In genomic region chr15:80744411-80744810, GRCh38 we compare ENCODE assay signal across 20 cellular contexts. TPM values are rescaled to one million over a fixed set of nuclear protein-coding genes. Genes with fewer than 3 reads are reported as not detected.
DNase-seq lines count a peak whose midpoint lies in the region; FAIRE-seq and TF ChIP-seq lines count a peak whose summit lies in the region.
"Had no signal": no experiment of that assay in that cellular context is flagged by ENCODE, and none has a peak within 500 bp of the region (broad histone marks: within the 10 kb centered on the region; RNA-seq: fewer than 3 reads in every experiment).

No MANE protein-coding gene starts in this region.

- no peaks in the 10 kb centered on the region for H3K36me3 Mint-ChIP-seq in activated T-cell treated with anti-CD3 and anti-CD28 coated beads, Interleukin-2, amount 50 U/mL, for 24 hours (ENCODE audit: low read depth)
- no peaks in the 10 kb centered on the region for H3K36me3 Mint-ChIP-seq in CD14-positive monocyte
- peaks cover 2% of the 10 kb centered on the region for H3K36me3 Mint-ChIP-seq in activated T-helper 1 cell treated with anti-CD3 and anti-CD28 coated beads, Interleukin-12 subunit alpha, Interleukin-12 subunit beta, Interleukin-2, Interleukin-4 antibody, amounts not matched to agents 30 ng/mL and 10 ng/mL and 1 ng/mL, durations not matched to agents 14 hours and 24 hours and 36 hours (ENCODE audit: low read depth)

- no peaks in the 10 kb centered on the region for H3K4me1 Mint-ChIP-seq in activated T-cell treated with anti-CD3 and anti-CD28 coated beads, Interleukin-2, amount 50 U/mL, for 24 hours (ENCODE audit: low read depth)
- H3K4me1 Mint-ChIP-seq in CD14-positive monocyte = peaks cover 43% of the 10 kb centered on the region
- no peaks in the 10 kb centered on the region for H3K4me1 Mint-ChIP-seq in activated T-helper 1 cell treated with anti-CD3 and anti-CD28 coated beads, Interleukin-12 subunit alpha, Interleukin-12 subunit beta, Interleukin-2, Interleukin-4 antibody, amounts not matched to agents 30 ng/mL and 10 ng/mL and 1 ng/mL, durations not matched to agents 14 hours and 24 hours and 36 hours (ENCODE audit: low read depth)
- H3K4me1 Mint-ChIP-seq: activated CD4-positive, alpha-beta T cell treated with anti-CD3 and anti-CD28 coated beads, Interleukin-2, amount 10 ng/mL, durations not matched to agents 7 days and 5 days had no signal

- no peaks in the 10 kb centered on the region for H3K9me3 Mint-ChIP-seq in activated T-cell treated with anti-CD3 and anti-CD28 coated beads, Interleukin-2, amount 50 U/mL, for 24 hours
- H3K9me3 Mint-ChIP-seq in CD14-positive monocyte = peaks cover 0 to 5% (median 2%) of the 10 kb centered on the region in 7 donors
- peaks cover 4% of the 10 kb centered on the region for H3K9me3 Mint-ChIP-seq in activated T-helper 1 cell treated with anti-CD3 and anti-CD28 coated beads, Interleukin-12 subunit alpha, Interleukin-12 subunit beta, Interleukin-2, Interleukin-4 antibody, amounts not matched to agents 30 ng/mL and 10 ng/mL and 1 ng/mL, durations not matched to agents 14 hours and 24 hours and 36 hours
- H3K9me3 Mint-ChIP-seq: activated CD4-positive, alpha-beta T cell treated with anti-CD3 and anti-CD28 coated beads, Interleukin-2, amount 10 ng/mL, durations not matched to agents 7 days and 5 days had no signal

- no peak overlapping the region for H3K4me3 Mint-ChIP-seq in activated T-cell treated with anti-CD3 and anti-CD28 coated beads, Interleukin-2, amount 50 U/mL, for 24 hours
- no peak overlapping the region for H3K4me3 Mint-ChIP-seq in CD14-positive monocyte
- H3K4me3 Mint-ChIP-seq in activated T-helper 1 cell treated with anti-CD3 and anti-CD28 coated beads, Interleukin-12 subunit alpha, Interleukin-12 subunit beta, Interleukin-2, Interleukin-4 antibody, amounts not matched to agents 30 ng/mL and 10 ng/mL and 1 ng/mL, durations not matched to agents 14 hours and 24 hours and 36 hours = no peak overlapping the region
- H3K4me3 Mint-ChIP-seq: activated CD4-positive, alpha-beta T cell treated with anti-CD3 and anti-CD28 coated beads, Interleukin-2, amount 10 ng/mL, durations not matched to agents 7 days and 5 days; naive thymus-derived CD8-positive, alpha-beta T cell had no signal

- peaks cover 24% of the 10 kb centered on the region for H3K4me1 ChIP-seq in HUES48 (ENCODE audit: control insufficient read depth, insufficient read depth, low read length)
- H3K4me1 ChIP-seq in skeletal muscle satellite cell (ENCODE audit: control insufficient read depth, insufficient read depth, low read length) = peaks cover 15% of the 10 kb centered on the region

- intact Hi-C loops in CD14-positive monocyte (cut with micrococcal nuclease) = no loop called here
- intact Hi-C loops in activated T-helper 1 cell treated with anti-CD3 and anti-CD28 coated beads, Interleukin-12 subunit alpha, Interleukin-12 subunit beta, Interleukin-2, Interleukin-4 antibody, amounts not matched to agents 30 ng/mL and 10 ng/mL and 1 ng/mL, durations not matched to agents 14 hours and 24 hours and 36 hours (cut with micrococcal nuclease) = no loop called here

- peak; percentile 21 for DNase-seq in bronchial epithelial cell (ENCODE audit: low read depth)
- peak; percentile 31 for DNase-seq in medulla oblongata (ENCODE audit: extremely low spot score)
- no peak for DNase-seq in activated T-cell treated with anti-CD3 and anti-CD28 coated beads, Interleukin-2, amount 50 U/mL, for 24 hours
- DNase-seq in CD14-positive monocyte (ENCODE audit: low spot score) = no peak
- DNase-seq in NCI-H82 treated with DMSO at 0.1 percent for 48 hours (lab: John Stamatoyannopoulos, UW; ENCODE audit: unreplicated experiment) = no peak
- no peak for DNase-seq in activated T-helper 1 cell treated with anti-CD3 and anti-CD28 coated beads, Interleukin-12 subunit alpha, Interleukin-12 subunit beta, Interleukin-2, Interleukin-4 antibody, amounts not matched to agents 30 ng/mL and 10 ng/mL and 1 ng/mL, durations not matched to agents 14 hours and 24 hours and 36 hours (ENCODE audit: low spot score)
- DNase-seq: activated CD4-positive, alpha-beta T cell treated with anti-CD3 and anti-CD28 coated beads, Interleukin-2, amount 10 ng/mL, durations not matched to agents 7 days and 5 days; activated naive CD4-positive, alpha-beta T cell treated with Interleukin-2 at 50 U/mL for 16 hours; DND-41; KG1; MV-4-11; naive thymus-derived CD8-positive, alpha-beta T cell; NCI-H1694 treated with DMSO at 0.1 percent for 48 hours; NK-92 treated with Interleukin-12 subunit alpha and Interleukin-12 subunit beta, amount 100 ng/mL, for 24 hours; RPMI8226; stimulated activated CD4-positive, alpha-beta T cell treated with anti-CD3 and anti-CD28 coated beads, Interleukin-12 subunit alpha, Interleukin-12 subunit beta, amount 100 ng/mL, for 4 hours had no signal

- no peaks in the 10 kb centered on the region for H3K27me3 ChIP-seq in HUES48 (ENCODE audit: control insufficient read depth, insufficient read depth, low read length)
- H3K27me3 ChIP-seq in bronchial epithelial cell (ENCODE audit: control insufficient read depth, insufficient read depth, low read length) = no peaks in the 10 kb centered on the region
- H3K27me3 ChIP-seq in skeletal muscle satellite cell (ENCODE audit: control insufficient read depth, insufficient read depth, low read length) = no peaks in the 10 kb centered on the region

- no peak for TF ChIP-seq CTCF in bronchial epithelial cell (IDR thresholded peaks at IDR 0.05; ENCODE audit: insufficient read depth, low read length, severe bottlenecking)
- no peak for TF ChIP-seq CTCF in CD14-positive monocyte (IDR thresholded peaks at IDR 0.05)

- H3K27ac ChIP-seq in HUES48 (ENCODE audit: low read depth, low read length) = peak overlapping the region; percentile 45

- H3K9me3 ChIP-seq in HUES48 (ENCODE audit: control insufficient read depth, insufficient read depth, low read length) = no peaks in the 10 kb centered on the region
- H3K9me3 ChIP-seq in skeletal muscle satellite cell (replicated peaks; ENCODE audit: low read length) = no peaks in the 10 kb centered on the region

- no peaks in the 10 kb centered on the region for H3K36me3 ChIP-seq in HUES48 (ENCODE audit: control insufficient read depth, insufficient read depth, low read length)
- peaks cover under 1% of the 10 kb centered on the region for H3K36me3 ChIP-seq in bronchial epithelial cell (ENCODE audit: control insufficient read depth, insufficient read depth, low read length)
- no peaks in the 10 kb centered on the region for H3K36me3 ChIP-seq in skeletal muscle satellite cell (ENCODE audit: insufficient read depth, low read length)

- no peak overlapping the region for H3K27ac Mint-ChIP-seq in activated T-cell treated with anti-CD3 and anti-CD28 coated beads, Interleukin-2, amount 50 U/mL, for 24 hours
- peak overlapping the region in 1 of 7 donors; percentile 50 for H3K27ac Mint-ChIP-seq in CD14-positive monocyte
- H3K27ac Mint-ChIP-seq in activated T-helper 1 cell treated with anti-CD3 and anti-CD28 coated beads, Interleukin-12 subunit alpha, Interleukin-12 subunit beta, Interleukin-2, Interleukin-4 antibody, amounts not matched to agents 30 ng/mL and 10 ng/mL and 1 ng/mL, durations not matched to agents 14 hours and 24 hours and 36 hours = no peak overlapping the region
- H3K27ac Mint-ChIP-seq: activated CD4-positive, alpha-beta T cell treated with anti-CD3 and anti-CD28 coated beads, Interleukin-2, amount 10 ng/mL, durations not matched to agents 7 days and 5 days had no signal

- no peaks in the 10 kb centered on the region for H3K27me3 Mint-ChIP-seq in activated T-cell treated with anti-CD3 and anti-CD28 coated beads, Interleukin-2, amount 50 U/mL, for 24 hours
- peaks cover 0 to 2% (median 1%) of the 10 kb centered on the region in 3 donors for H3K27me3 Mint-ChIP-seq in CD14-positive monocyte (ENCODE audit: low read depth in 3 of 3)
- H3K27me3 Mint-ChIP-seq in activated T-helper 1 cell treated with anti-CD3 and anti-CD28 coated beads, Interleukin-12 subunit alpha, Interleukin-12 subunit beta, Interleukin-2, Interleukin-4 antibody, amounts not matched to agents 30 ng/mL and 10 ng/mL and 1 ng/mL, durations not matched to agents 14 hours and 24 hours and 36 hours (ENCODE audit: insufficient read depth) = no peaks in the 10 kb centered on the region
- H3K27me3 Mint-ChIP-seq: activated CD4-positive, alpha-beta T cell treated with anti-CD3 and anti-CD28 coated beads, Interleukin-2, amount 10 ng/mL, durations not matched to agents 7 days and 5 days had no signal

- peak overlapping the region; percentile 42 for H3K4me2 ChIP-seq in skeletal muscle satellite cell (ENCODE audit: low read length)

- H3K4me3 ChIP-seq in HUES48 (ENCODE audit: low read depth, low read length) (no peak overlapping the region), bronchial epithelial cell (ENCODE audit: low read depth, low read length) (no peak overlapping the region), skeletal muscle satellite cell (ENCODE audit: low read length) (no peak overlapping the region)

- H3K9ac ChIP-seq in HUES48 (ENCODE audit: low read depth, low read length) (no peak overlapping the region), skeletal muscle satellite cell (ENCODE audit: low read depth, low read length) (peak overlapping the region; percentile 49)

- no peak for FAIRE-seq in bronchial epithelial cell (lab: Jason Lieb, UNC)
- FAIRE-seq: islet of Langerhans, TTC549 had no signal

RNA-seq across cellular contexts. Expression of gene CEMIP, which starts 34.8 kb away (rescaled TPM):
- total RNA-seq in bronchial epithelial cell = 2.9 and 5.3 TPM in 2 replicates
- total RNA-seq in skeletal muscle satellite cell (2012; rRNA removed) = 1.8 and 5.0 TPM in 2 replicates
- not detected for polyA plus RNA-seq in CD14-positive monocyte
- total RNA-seq in activated T-helper 1 cell treated with anti-CD3 and anti-CD28 coated beads, Interleukin-12 subunit alpha, Interleukin-12 subunit beta, Interleukin-2, Interleukin-4 antibody, amounts not matched to agents 30 ng/mL and 10 ng/mL and 1 ng/mL, durations not matched to agents 14 hours and 24 hours and 36 hours = 0.03 and 0.05 TPM in 2 replicates
- total RNA-seq: activated CD4-positive, alpha-beta T cell treated with anti-CD3 and anti-CD28 coated beads, Interleukin-2, amount 10 ng/mL, durations not matched to agents 7 days and 5 days; naive thymus-derived CD8-positive, alpha-beta T cell had no signal

RNA-seq across cellular contexts. Expression of gene ABHD17C, which starts 49.3 kb away (rescaled TPM):
- total RNA-seq in bronchial epithelial cell = 25.9 and 30.5 TPM in 2 replicates
- 1.3 and 2.2 TPM in 2 replicates for total RNA-seq in skeletal muscle satellite cell (2012; rRNA removed)
- under 1 TPM; 0.48 to 0.68 TPM for polyA plus RNA-seq in CD14-positive monocyte
- total RNA-seq in activated T-helper 1 cell treated with anti-CD3 and anti-CD28 coated beads, Interleukin-12 subunit alpha, Interleukin-12 subunit beta, Interleukin-2, Interleukin-4 antibody, amounts not matched to agents 30 ng/mL and 10 ng/mL and 1 ng/mL, durations not matched to agents 14 hours and 24 hours and 36 hours = 4.7 and 5.0 TPM in 2 replicates

Comparison
In these comparisons a context has a peak if more than half of its experiments do, and no peak if none do; other contexts are left out.
1. DNase-seq: peak in bronchial epithelial cell (single experiment) and medulla oblongata (single experiment); none in activated T-cell treated with anti-CD3 and anti-CD28 coated beads, Interleukin-2, amount 50 U/mL, for 24 hours (single experiment), CD14-positive monocyte (single experiment), NCI-H82 treated with DMSO at 0.1 percent for 48 hours (single experiment) and activated T-helper 1 cell treated with anti-CD3 and anti-CD28 coated beads, Interleukin-12 subunit alpha, Interleukin-12 subunit beta, Interleukin-2, Interleukin-4 antibody, amounts not matched to agents 30 ng/mL and 10 ng/mL and 1 ng/mL, durations not matched to agents 14 hours and 24 hours and 36 hours (single experiment).